ENCODE assay signal across 21 cellular contexts in genomic region chr2:165927353-165927752, GRCh38.
"Had no signal": no experiment of that assay in that cellular context is flagged by ENCODE, and none has a peak within 500 bp of the region (broad histone marks: within the 10 kb centered on the region; RNA-seq: fewer than 3 reads in every experiment).

No MANE protein-coding gene starts in this region.

- H3K4me3 ChIP-seq: esophagus squamous epithelium, lung, suprapubic skin, transverse colon, uterus had no signal

- H3K27ac ChIP-seq: esophagus squamous epithelium, suprapubic skin, transverse colon, uterus had no signal

- H3K36me3 ChIP-seq: uterus had no signal

- H3K4me1 ChIP-seq: esophagus squamous epithelium, suprapubic skin, transverse colon, uterus had no signal

- H3K9me3 ChIP-seq: esophagus squamous epithelium, suprapubic skin, transverse colon, uterus had no signal

- ATAC-seq: left lobe of liver; right cardiac atrium; stimulated activated naive CD8-positive, alpha-beta T cell treated with anti-CD3 and anti-CD28 coated beads, Interleukin-15, amount 100 ng/mL, for 72 hours had no signal

- DNase-seq: activated CD4-positive, alpha-beta memory T cell treated with anti-CD3 and anti-CD28 coated beads for 36 hours; activated naive CD4-positive, alpha-beta T cell; activated naive CD8-positive, alpha-beta T cell treated with anti-CD3 and anti-CD28 coated beads for 36 hours; activated T-cell treated with anti-CD3 and anti-CD28 coated beads for 4 hours; anterior cingulate cortex; effector memory CD4-positive, alpha-beta T cell; esophagus squamous epithelium; glutamatergic neuron; hippocampal formation; islet precursor cell; right cardiac atrium; small intestine; stimulated activated CD4-positive, alpha-beta T cell treated with anti-CD3 and anti-CD28 coated beads, Interleukin-4, amount 100 ng/mL, for 1 hour; stimulated activated naive CD8-positive, alpha-beta T cell treated with anti-CD3 and anti-CD28 coated beads, Interleukin-15, amount 100 ng/mL, for 72 hours; SW 1271; T-helper 2 cell; transverse colon; uterus had no signal

- H3K27me3 ChIP-seq: esophagus squamous epithelium, suprapubic skin, transverse colon, uterus had no signal
